Comparison of ENCODE assay signal across 11 cellular contexts in the genomic region with DNA sequence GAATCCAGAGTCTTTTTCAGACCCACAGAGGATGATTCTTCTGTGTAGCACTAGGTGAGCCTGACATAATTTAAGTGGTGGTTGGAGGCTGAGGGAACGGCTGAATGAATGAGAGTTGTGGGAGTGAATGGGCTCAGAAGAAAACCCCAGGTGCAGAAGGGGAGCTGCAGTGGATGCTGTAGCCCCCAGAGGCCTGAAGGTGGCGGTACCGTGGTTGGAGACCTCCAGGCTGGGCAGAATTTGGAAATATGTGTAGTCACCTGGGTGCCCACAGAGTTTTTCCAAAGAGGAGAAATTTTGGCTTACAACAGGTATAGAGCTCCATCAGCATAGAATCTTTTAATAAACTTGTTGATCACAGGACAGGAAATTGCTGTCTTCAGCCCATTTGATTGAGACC. TPM values are rescaled to one million over a fixed set of nuclear protein-coding genes. Genes with fewer than 3 reads are reported as not detected.
DNase-seq lines count a peak whose midpoint lies in the region; ATAC-seq and TF ChIP-seq lines count a peak whose summit lies in the region.
"Had no signal": no experiment of that assay in that cellular context is flagged by ENCODE, and none has a peak within 500 bp of the region (broad histone marks: within the 10 kb centered on the region; RNA-seq: fewer than 3 reads in every experiment).

No MANE protein-coding gene starts in this region.

- H4K20me1 ChIP-seq in OCI-LY7 (ENCODE audit: insufficient read depth, low read length), result no peaks in the 10 kb centered on the region

- H3K27me3 ChIP-seq in ascending aorta, result no peaks in the 10 kb centered on the region

- H3K4me3 ChIP-seq in AG09309 (ENCODE audit: control insufficient read depth, low read depth, low read length) (no peak overlapping the region), OCI-LY7 (ENCODE audit: low read depth, low read length, poor library complexity, severe bottlenecking) (no peak overlapping the region), fibroblast of the aortic adventitia (ENCODE audit: low read depth, low read length) (no peak overlapping the region), ascending aorta (no peak overlapping the region)
- H3K4me3 ChIP-seq: HAP-1 had no signal

- no peaks in the 10 kb centered on the region for H3K9me3 ChIP-seq in OCI-LY7 (ENCODE audit: low read length)
- H3K9me3 ChIP-seq in ascending aorta, result no peaks in the 10 kb centered on the region
- H3K9me3 ChIP-seq: HAP-1 had no signal

- POLR2A ChIA-PET in OCI-LY7 (lab: Charles Lee), result no interaction called here

- DNase-seq in AG09309 (ENCODE audit: low read depth) (no peak), Calu3 (peak; percentile 22), OCI-LY7 (ENCODE audit: low spot score) (peak; percentile 45), fibroblast of the aortic adventitia (ENCODE audit: low read depth) (no peak), left colon (no peak), ascending aorta (ENCODE audit: low spot score in 2 of 2) (no peak), middle frontal gyrus (ENCODE audit: extremely low spot score, low spot score) (no peak), NCI-H446 treated with DMSO at 0.1 percent for 48 hours (lab: John Stamatoyannopoulos, UW) (no peak)
- DNase-seq: activated CD4-positive, alpha-beta T cell treated with anti-CD3 and anti-CD28 coated beads, Interleukin-2, amount 10 ng/mL, durations not matched to agents 7 days and 5 days; posterior cingulate gyrus had no signal

- no peak overlapping the region for H3K27ac Mint-ChIP-seq in Calu3 (ENCODE audit: unreplicated experiment)
- H3K27ac Mint-ChIP-seq: activated CD4-positive, alpha-beta T cell treated with anti-CD3 and anti-CD28 coated beads, Interleukin-2, amount 10 ng/mL, durations not matched to agents 7 days and 5 days had no signal

- no peak overlapping the region for H2AFZ ChIP-seq in OCI-LY7 (ENCODE audit: low read length)

- CTCF ChIA-PET in Calu3 (lab: Charles Lee) (interaction anchor here (0.6 kb wide), 1 partner anchor 402 kb away, joined by 3 read pairs; no protein-coding TSS in a partner anchor), OCI-LY7 (lab: Charles Lee; ENCODE audit: unreplicated experiment) (no interaction called here)

- no peaks in the 10 kb centered on the region for H3K36me3 ChIP-seq in OCI-LY7 (ENCODE audit: insufficient read depth, low read length)
- no peaks in the 10 kb centered on the region for H3K36me3 ChIP-seq in ascending aorta
- H3K36me3 ChIP-seq: HAP-1 had no signal

- H3K9me2 ChIP-seq in OCI-LY7 (ENCODE audit: insufficient read depth, low read length), result no peaks in the 10 kb centered on the region

- no peak overlapping the region for H3K4me2 ChIP-seq in OCI-LY7 (ENCODE audit: low read length)

- no peaks in the 10 kb centered on the region for H3K9me3 Mint-ChIP-seq in Calu3 (ENCODE audit: low read depth, unreplicated experiment)
- H3K9me3 Mint-ChIP-seq: activated CD4-positive, alpha-beta T cell treated with anti-CD3 and anti-CD28 coated beads, Interleukin-2, amount 10 ng/mL, durations not matched to agents 7 days and 5 days had no signal

- H3K36me3 Mint-ChIP-seq in Calu3 (ENCODE audit: insufficient read depth, unreplicated experiment), result no peaks in the 10 kb centered on the region

- H3K27ac ChIP-seq in OCI-LY7 (ENCODE audit: low read depth, low read length, poor library complexity, severe bottlenecking), result no peak overlapping the region
- no peak overlapping the region for H3K27ac ChIP-seq in ascending aorta

- ATAC-seq in left colon, result no peak

- BruUV-seq in Calu3 (replicated peaks; lab: Mats Ljungman, UMichigan) (no TSS peak), OCI-LY7 (replicated peaks; lab: Mats Ljungman, UMichigan) (no TSS peak)

- TF ChIP-seq CTCF in AG09309 (IDR thresholded peaks at IDR 0.05; ENCODE audit: control insufficient read depth, insufficient read depth, low read depth, low read length, missing control alignments), result peak; percentile 58
- TF ChIP-seq CTCF in Calu3 (IDR thresholded peaks at IDR 0.05; ENCODE audit: unreplicated experiment), result peak; percentile 20
- TF ChIP-seq CTCF in OCI-LY7 (conservative IDR thresholded peaks at IDR 0.05; ENCODE audit: low read length), result peak; percentile 80
- peak; percentile 50 for TF ChIP-seq CTCF in fibroblast of the aortic adventitia (IDR thresholded peaks at IDR 0.05; ENCODE audit: insufficient read depth, low read length)
- no peak for TF ChIP-seq CTCF in ascending aorta (IDR thresholded peaks at IDR 0.05)

- no peak overlapping the region for H3K4me3 Mint-ChIP-seq in Calu3 (ENCODE audit: low read depth, unreplicated experiment)
- H3K4me3 Mint-ChIP-seq: activated CD4-positive, alpha-beta T cell treated with anti-CD3 and anti-CD28 coated beads, Interleukin-2, amount 10 ng/mL, durations not matched to agents 7 days and 5 days had no signal

- peaks cover 66% of the 10 kb centered on the region for H3K27me3 Mint-ChIP-seq in Calu3 (ENCODE audit: unreplicated experiment)

- H3K4me1 Mint-ChIP-seq in Calu3 (ENCODE audit: low read depth, unreplicated experiment), result no peaks in the 10 kb centered on the region

- H3K79me2 ChIP-seq in OCI-LY7 (ENCODE audit: insufficient read depth, low read depth, low read length), result no peaks in the 10 kb centered on the region

- intact Hi-C loops in Calu3 (cut with micrococcal nuclease; ENCODE audit: unreplicated experiment), result loop anchor here (5.0 to 10.0 kb wide), 3 partner anchors 65 to 385 kb away; a partner anchor contains a TSS
- intact Hi-C loops in OCI-LY7 (cut with micrococcal nuclease; ENCODE audit: unreplicated experiment), result loop anchor here (10.0 kb wide), 1 partner anchor 365 kb away; a partner anchor contains a TSS
- intact Hi-C loops in left colon (cut with DNase I, micrococcal nuclease), result loop anchor here (5.0 to 10.0 kb wide), 3 partner anchors 85 to 215 kb away; a partner anchor contains a TSS
- intact Hi-C loops in ascending aorta (cut with DNase I), result loop anchor here (10.0 kb wide), 1 partner anchor 185 kb away; a partner anchor contains a TSS

- H3K4me1 ChIP-seq in OCI-LY7 (ENCODE audit: insufficient read depth, low read length, poor library complexity, severe bottlenecking), result peaks cover 7% of the 10 kb centered on the region
- peaks cover 0 to 7% of the 10 kb centered on the region in 2 donors for H3K4me1 ChIP-seq in ascending aorta
- H3K4me1 ChIP-seq: HAP-1 had no signal

RNA-seq across cellular contexts. Expression of a gene that starts 6.5 kb away (rescaled TPM):
- 0.54 TPM in 1 of 2 replicates, not detected in the other for total RNA-seq in Calu3 (2022)
- total RNA-seq in OCI-LY7 (2014; rRNA removed; shearing (Covaris generic)), result not detected in 2 replicates
- not detected in 2 replicates for total RNA-seq in OCI-LY7 (2022)
- 0.82 and 4.6 TPM in 2 replicates for total RNA-seq in fibroblast of the aortic adventitia (ENCODE audit: low replicate concordance)
- total RNA-seq in left colon, result not detected
- total RNA-seq in ascending aorta, result not detected
- total RNA-seq: activated CD4-positive, alpha-beta T cell treated with anti-CD3 and anti-CD28 coated beads, Interleukin-2, amount 10 ng/mL, durations not matched to agents 7 days and 5 days had no signal

RNA-seq across cellular contexts. Expression of a gene that starts 12.4 kb away (rescaled TPM):
- total RNA-seq in Calu3 (2022), result 7.1 and 7.6 TPM in 2 replicates
- total RNA-seq in OCI-LY7 (2014; rRNA removed; shearing (Covaris generic)), result 0.60 TPM in 1 of 2 replicates, not detected in the other
- total RNA-seq in OCI-LY7 (2022), result 2.6 and 3.0 TPM in 2 replicates
- 2.5 and 3.3 TPM in 2 replicates for total RNA-seq in fibroblast of the aortic adventitia (ENCODE audit: low replicate concordance)
- total RNA-seq in left colon, result under 1 TPM in 1 of 2 donors, not detected in 1; 0.31 TPM
- not detected for total RNA-seq in ascending aorta

RNA-seq across cellular contexts. Expression of a gene that starts 31.5 kb away (rescaled TPM):
- 0.22 TPM in 1 of 2 replicates, not detected in the other for total RNA-seq in Calu3 (2022)
- not detected in 2 replicates for total RNA-seq in OCI-LY7 (2014; rRNA removed; shearing (Covaris generic))
- not detected in 2 replicates for total RNA-seq in OCI-LY7 (2022)
- 0.63 TPM in 1 of 2 replicates, not detected in the other for total RNA-seq in fibroblast of the aortic adventitia (ENCODE audit: low replicate concordance)
- under 1 TPM in 1 of 2 donors, not detected in 1; 0.61 TPM for total RNA-seq in left colon
- not detected for total RNA-seq in ascending aorta
- total RNA-seq: activated CD4-positive, alpha-beta T cell treated with anti-CD3 and anti-CD28 coated beads, Interleukin-2, amount 10 ng/mL, durations not matched to agents 7 days and 5 days had no signal

RNA-seq across cellular contexts. Expression of a gene that starts 34.3 kb away (rescaled TPM):
- total RNA-seq in Calu3 (2022) (2.2 and 2.5 TPM in 2 replicates), OCI-LY7 (2022) (1.9 and 2.3 TPM in 2 replicates), fibroblast of the aortic adventitia (ENCODE audit: low replicate concordance) (0.65 and 1.7 TPM in 2 replicates), left colon (under 1 TPM in 1 of 2 donors, not detected in 1; 0.09 TPM), ascending aorta (3.8 TPM)
- total RNA-seq in OCI-LY7 (2014; rRNA removed; shearing (Covaris generic)), result 0.79 and 0.82 TPM in 2 replicates

Comparison
In these comparisons a context has a peak if more than half of its experiments do, and no peak if none do; other contexts are left out.
1. DNase-seq: peak in Calu3 (single experiment) and OCI-LY7 (single experiment); none in AG09309 (single experiment), fibroblast of the aortic adventitia (single experiment), left colon (0 of 2), ascending aorta (0 of 2), middle frontal gyrus (single experiment) and NCI-H446 treated with DMSO at 0.1 percent for 48 hours (single experiment).
2. CTCF ChIP-seq: peak in AG09309 (single experiment), Calu3 (single experiment), OCI-LY7 (single experiment) and fibroblast of the aortic adventitia (single experiment); none in ascending aorta (0 of 3).